17 cellular contexts compared by ENCODE assay signal in the genomic region with DNA sequence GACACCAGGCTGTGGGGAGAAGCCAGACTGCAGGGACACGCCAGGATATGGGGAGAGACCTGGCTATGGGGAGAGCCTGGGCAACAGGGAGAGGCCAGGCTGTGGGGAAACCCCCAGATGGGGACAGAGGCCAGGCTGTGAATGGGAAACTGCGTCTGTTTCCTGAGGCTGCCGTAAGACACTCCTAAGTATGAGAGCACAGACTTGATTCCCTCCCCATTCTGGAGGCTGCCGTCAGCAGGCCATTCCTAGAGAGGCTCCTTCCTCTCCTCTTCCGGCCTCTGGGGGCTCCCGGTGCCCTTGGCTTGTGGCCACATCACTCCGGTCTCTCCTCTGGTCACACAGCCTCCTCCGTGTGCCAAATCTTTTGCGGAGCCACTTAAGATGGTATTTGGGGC.
"Had no signal": no experiment of that assay in that cellular context is flagged by ENCODE, and none has a peak within 500 bp of the region (broad histone marks: within the 10 kb centered on the region; RNA-seq: fewer than 3 reads in every experiment).

No MANE protein-coding gene starts in this region.

- H3K36me3 ChIP-seq: adrenal gland had no signal

- ATAC-seq: activated CD8-positive, alpha-beta T cell treated with anti-CD3 and anti-CD28 coated beads, Interleukin-2, amount 10 ng/mL, durations not matched to agents 7 days and 5 days; pancreas; stimulated activated naive CD8-positive, alpha-beta T cell treated with anti-CD3 and anti-CD28 coated beads, Interleukin-15, amount 100 ng/mL, for 72 hours; T-helper 17 cell; WTC11 had no signal

- FAIRE-seq: pancreas had no signal

- H3K4me3 ChIP-seq: adrenal gland, pancreas, tibial artery had no signal

- H3K4me3 Mint-ChIP-seq: activated CD8-positive, alpha-beta T cell treated with anti-CD3 and anti-CD28 coated beads, Interleukin-2, amount 10 ng/mL, durations not matched to agents 7 days and 5 days; activated naive CD4-positive, alpha-beta T cell treated with anti-CD3 and anti-CD28 coated beads, Interleukin-2, amount 10 ng/mL, durations not matched to agents 7 days and 5 days; activated T-helper 1 cell treated with anti-CD3 and anti-CD28 coated beads, Interleukin-12 subunit alpha, Interleukin-12 subunit beta, Interleukin-2, Interleukin-4 antibody, amounts not matched to agents 30 ng/mL and 10 ng/mL and 1 ng/mL, durations not matched to agents 14 hours and 24 hours and 36 hours; central memory CD8-positive, alpha-beta T cell; immature natural killer cell; neural crest cell; stimulated activated naive CD8-positive, alpha-beta T cell treated with anti-CD3 and anti-CD28 coated beads, Interleukin-15, amount 100 ng/mL, for 72 hours; T-helper 17 cell; WTC11 had no signal

- H3K27ac ChIP-seq: adrenal gland, pancreas had no signal

- DNase-seq: activated CD4-positive, alpha-beta T cell treated with anti-CD3 and anti-CD28 coated beads for 48 hours; activated CD8-positive, alpha-beta memory T cell treated with anti-CD3 and anti-CD28 coated beads, Interleukin-2, amount 50 U/mL, for 48 hours; activated CD8-positive, alpha-beta T cell treated with anti-CD3 and anti-CD28 coated beads, Interleukin-2, amount 10 ng/mL, durations not matched to agents 7 days and 5 days; activated naive CD4-positive, alpha-beta T cell treated with anti-CD3 and anti-CD28 coated beads, Interleukin-2, amount 10 ng/mL, durations not matched to agents 7 days and 5 days; dermis blood vessel endothelial cell; immature natural killer cell; mesenchymal stem cell; pancreas; stimulated activated CD4-positive, alpha-beta T cell treated with anti-CD3 and anti-CD28 coated beads, Interleukin-4, amount 100 ng/mL, for 4 hours; stimulated activated naive CD8-positive, alpha-beta T cell treated with anti-CD3 and anti-CD28 coated beads, Interleukin-15, amount 100 ng/mL, for 72 hours; T-helper 17 cell; tibial artery had no signal

- H3K27me3 ChIP-seq: adrenal gland, pancreas, tibial artery had no signal

- H3K4me1 ChIP-seq: adrenal gland had no signal

- H3K9me3 ChIP-seq: adrenal gland, pancreas, tibial artery had no signal

- H3K4me1 Mint-ChIP-seq: activated naive CD4-positive, alpha-beta T cell treated with anti-CD3 and anti-CD28 coated beads, Interleukin-2, amount 10 ng/mL, durations not matched to agents 7 days and 5 days; central memory CD8-positive, alpha-beta T cell had no signal

- H3K27ac Mint-ChIP-seq: activated CD8-positive, alpha-beta T cell treated with anti-CD3 and anti-CD28 coated beads, Interleukin-2, amount 10 ng/mL, durations not matched to agents 7 days and 5 days; activated naive CD4-positive, alpha-beta T cell treated with anti-CD3 and anti-CD28 coated beads, Interleukin-2, amount 10 ng/mL, durations not matched to agents 7 days and 5 days; activated T-helper 1 cell treated with anti-CD3 and anti-CD28 coated beads, Interleukin-12 subunit alpha, Interleukin-12 subunit beta, Interleukin-2, Interleukin-4 antibody, amounts not matched to agents 30 ng/mL and 10 ng/mL and 1 ng/mL, durations not matched to agents 14 hours and 24 hours and 36 hours; immature natural killer cell; stimulated activated naive CD8-positive, alpha-beta T cell treated with anti-CD3 and anti-CD28 coated beads, Interleukin-15, amount 100 ng/mL, for 72 hours; T-helper 17 cell; WTC11 had no signal

- H3K27me3 Mint-ChIP-seq: activated naive CD4-positive, alpha-beta T cell treated with anti-CD3 and anti-CD28 coated beads, Interleukin-2, amount 10 ng/mL, durations not matched to agents 7 days and 5 days; central memory CD8-positive, alpha-beta T cell; stimulated activated naive CD8-positive, alpha-beta T cell treated with anti-CD3 and anti-CD28 coated beads, Interleukin-15, amount 100 ng/mL, for 72 hours; T-helper 17 cell had no signal

- H3K9me3 Mint-ChIP-seq: activated naive CD4-positive, alpha-beta T cell treated with anti-CD3 and anti-CD28 coated beads, Interleukin-2, amount 10 ng/mL, durations not matched to agents 7 days and 5 days; activated T-helper 1 cell treated with anti-CD3 and anti-CD28 coated beads, Interleukin-12 subunit alpha, Interleukin-12 subunit beta, Interleukin-2, Interleukin-4 antibody, amounts not matched to agents 30 ng/mL and 10 ng/mL and 1 ng/mL, durations not matched to agents 14 hours and 24 hours and 36 hours; central memory CD8-positive, alpha-beta T cell; immature natural killer cell; neural crest cell; stimulated activated naive CD8-positive, alpha-beta T cell treated with anti-CD3 and anti-CD28 coated beads, Interleukin-15, amount 100 ng/mL, for 72 hours had no signal
